Comparison of ENCODE assay signal across 9 cellular contexts in the genomic region with DNA sequence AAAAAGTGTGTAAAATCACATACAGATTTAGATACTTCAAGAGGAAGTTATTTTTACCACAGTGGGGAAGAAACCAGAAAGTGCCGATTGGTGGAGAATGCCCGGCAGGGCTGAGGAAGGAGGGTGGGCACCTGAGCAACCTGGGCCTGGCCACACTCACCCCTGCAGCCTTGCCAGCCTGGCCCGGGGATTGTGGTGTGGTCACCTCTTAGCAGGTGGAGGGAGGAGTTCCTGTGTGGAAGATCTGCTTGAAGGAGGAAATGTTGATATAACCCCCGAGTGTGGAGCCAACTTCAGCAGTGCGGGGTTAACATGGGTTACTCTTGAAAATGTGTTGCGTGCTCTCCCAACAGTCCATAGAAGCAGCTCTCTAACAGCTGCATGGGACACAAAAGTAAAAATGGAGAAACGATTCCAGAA. TPM values are rescaled to one million over a fixed set of nuclear protein-coding genes. Genes with fewer than 3 reads are reported as not detected.
DNase-seq lines count a peak whose midpoint lies in the region; ATAC-seq and TF ChIP-seq lines count a peak whose summit lies in the region.
"Had no signal": no experiment of that assay in that cellular context is flagged by ENCODE, and none has a peak within 500 bp of the region (broad histone marks: within the 10 kb centered on the region; RNA-seq: fewer than 3 reads in every experiment).

No MANE protein-coding gene starts in this region.

- peak overlapping the region; percentile 65 for H3K27ac Mint-ChIP-seq in endothelial cell (ENCODE audit: unreplicated experiment)

- H3K36me3 Mint-ChIP-seq in endothelial cell (ENCODE audit: low read depth, unreplicated experiment), result no peaks in the 10 kb centered on the region

- H3K4me3 Mint-ChIP-seq in endothelial cell (ENCODE audit: unreplicated experiment), result no peak overlapping the region

- intact Hi-C loops in ovary (cut with DNase I), result no loop called here

- peaks cover 2% of the 10 kb centered on the region for H3K4me1 ChIP-seq in ovary (ENCODE audit: insufficient read depth)

- peak overlapping the region in 1 of 2 donors; percentile 62 for H3K27ac ChIP-seq in ovary

- H3K4me3 ChIP-seq in ovary, result peak overlapping the region; percentile 11
- H3K4me3 ChIP-seq: K562 had no signal

- no peak for TF ChIP-seq POLR2A in ovary (IDR thresholded peaks at IDR 0.05)

- TF ChIP-seq EP300 in ovary (IDR thresholded peaks at IDR 0.05), result no peak

- 2 to 6% (median 5%) methylated on average over 7 of the region's 7 CpGs for WGBS in ovary, 3 donors

- peaks cover 54% of the 10 kb centered on the region for H3K4me1 Mint-ChIP-seq in endothelial cell (ENCODE audit: unreplicated experiment)

- TF ChIP-seq CTCF in endothelial cell (IDR thresholded peaks at IDR 0.05; ENCODE audit: unreplicated experiment), result no peak
- no peak for TF ChIP-seq CTCF in ovary (IDR thresholded peaks at IDR 0.05)
- no peak for TF ChIP-seq CTCF in GM10266 (IDR thresholded peaks at IDR 0.05; ENCODE audit: control insufficient read depth, insufficient read depth, low read depth, missing control alignments)

- ATAC-seq in GM21423 (IDR thresholded peaks at IDR 0.05; ENCODE audit: unreplicated experiment) (peak; percentile 5), HG03565 (IDR thresholded peaks at IDR 0.05; ENCODE audit: unreplicated experiment) (no peak), GM18870 (IDR thresholded peaks at IDR 0.05; ENCODE audit: unreplicated experiment) (no peak)
- ATAC-seq: K562 had no signal

- H3K9me3 ChIP-seq in ovary, result no peaks in the 10 kb centered on the region

- DNase-seq in T follicular helper cell (ENCODE audit: low read depth) (peak; percentile 23), endothelial cell (ENCODE audit: low spot score) (no peak), ovary (peak in 3 of 5 donors; percentile 33 to 60 (median 34)), GM10266 (ENCODE audit: extremely low spot score) (no peak), ACHN (no peak)

- in situ Hi-C loops in ACHN (cut with HindIII; ENCODE audit: low pct_ligation_motif_present, low pct_unique_long_range_greater_than_20kb, low sequenced_read_pairs), result no loop called here

- no peaks in the 10 kb centered on the region for H3K36me3 ChIP-seq in ovary

- peaks cover 4% of the 10 kb centered on the region for H3K27me3 Mint-ChIP-seq in endothelial cell (ENCODE audit: unreplicated experiment)

- no peaks in the 10 kb centered on the region for H3K9me3 Mint-ChIP-seq in endothelial cell (ENCODE audit: unreplicated experiment)

- H3K27me3 ChIP-seq in ovary, result no peaks in the 10 kb centered on the region

RNA-seq across cellular contexts. Expression of a gene that starts 14.7 kb away (rescaled TPM):
- total RNA-seq in endothelial cell (ENCODE audit: unreplicated experiment) (23.2 TPM), ovary (10 to 100 TPM; 12.3 to 19.3 (median 16.5) TPM)
- polyA plus RNA-seq in ovary, result 10 to 100 TPM; 11.8 to 20.1 TPM

Comparison
In these comparisons a context has a peak if more than half of its experiments do, and no peak if none do; other contexts are left out.
1. DNase-seq: peak in T follicular helper cell (single experiment) and ovary (3 of 5); none in endothelial cell (single experiment), GM10266 (single experiment) and ACHN (single experiment).